8 cellular contexts compared by ENCODE assay signal in genomic region chr1:102434421-102434820, GRCh38.
A peak's percentile ranks its signal among the peaks of the same experiment; 100 is the strongest.
DNase-seq lines count a peak whose midpoint lies in the region; ATAC-seq and TF ChIP-seq lines count a peak whose summit lies in the region.

No MANE protein-coding gene starts in this region.

- DNase-seq in DMS 273 (lab: John Stamatoyannopoulos, UW; ENCODE audit: unreplicated experiment) (peak; percentile 64), DMS 273 treated with DMSO at 0.1 percent for 48 hours (lab: John Stamatoyannopoulos, UW) (no peak), HFFc6 (peak; percentile 16), SHP77 (lab: John Stamatoyannopoulos, UW) (peak; percentile 45 to 52), hippocampal formation (lab: John Stamatoyannopoulos, UW) (no peak)

- no peak overlapping the region for H3K4me3 ChIP-seq in liver (ENCODE audit: low read depth in 1 of 3, low read length in 3 of 3)

- no peaks in the 10 kb centered on the region for H3K4me1 ChIP-seq in liver (ENCODE audit: control insufficient read depth in 4 of 4, insufficient read depth in 4 of 4, low read length in 3 of 4)

- no peaks in the 10 kb centered on the region for H3K4me1 Mint-ChIP-seq in HFFc6 (ENCODE audit: low read depth)

- H3K27ac Mint-ChIP-seq in HFFc6, result no peak overlapping the region

- H3K4me3 Mint-ChIP-seq in HFFc6, result no peak overlapping the region

- no peaks in the 10 kb centered on the region for H3K36me3 Mint-ChIP-seq in HFFc6 (ENCODE audit: low read depth)

- 49% methylated on average over 4 of the region's 4 CpGs for WGBS in liver

- ATAC-seq in HG03108 (IDR thresholded peaks at IDR 0.05; ENCODE audit: unreplicated experiment), result no peak
- ATAC-seq in HG02798 (IDR thresholded peaks at IDR 0.05; ENCODE audit: poor library complexity, unreplicated experiment), result no peak

- no peaks in the 10 kb centered on the region for H3K27me3 ChIP-seq in liver (ENCODE audit: control insufficient read depth in 4 of 4, insufficient read depth in 4 of 4, low read length in 3 of 4)

- H3K9ac ChIP-seq in liver (ENCODE audit: low read depth in 1 of 2, low read length in 2 of 2), result no peak overlapping the region

- no peaks in the 10 kb centered on the region for H3K36me3 ChIP-seq in liver (ENCODE audit: control insufficient read depth in 4 of 4, insufficient read depth in 3 of 4, low read depth in 1 of 4, low read length in 3 of 4)

- H3K27ac ChIP-seq in liver (ENCODE audit: low read depth in 1 of 2, low read length in 2 of 2), result no peak overlapping the region

- TF ChIP-seq CTCF in HFFc6 (IDR thresholded peaks at IDR 0.05), result peak; percentile 79
- no peak for TF ChIP-seq CTCF in liver (IDR thresholded peaks at IDR 0.05; ENCODE audit: low read depth, low read length, missing input control)

- peak; percentile 54 to 66 for TF ChIP-seq RAD21 in liver (IDR thresholded peaks at IDR 0.05)

- H3K9me3 Mint-ChIP-seq in HFFc6, result no peaks in the 10 kb centered on the region

- H3K9me3 ChIP-seq in liver (ENCODE audit: control insufficient read depth in 4 of 4, low read length in 3 of 4), result no peaks in the 10 kb centered on the region

- H3K27me3 Mint-ChIP-seq in HFFc6 (ENCODE audit: insufficient read depth), result no peaks in the 10 kb centered on the region

TF ChIP-seq in liver, 16 proteins besides CTCF, POLR2A, EP300 and RAD21:
- TF ChIP-seq FOXA1 (IDR thresholded peaks at IDR 0.05) (no peak), EGR1 (IDR thresholded peaks at IDR 0.05; ENCODE audit: low read depth in 2 of 2) (no peak), FOXA2 (IDR thresholded peaks at IDR 0.05) (no peak), RXRA (IDR thresholded peaks at IDR 0.05) (no peak), TAF1 (conservative IDR thresholded peaks at IDR 0.05) (no peak), NR2F2 (IDR thresholded peaks at IDR 0.05) (no peak), MAX (IDR thresholded peaks at IDR 0.05) (no peak), HNF4A (conservative IDR thresholded peaks at IDR 0.05) (no peak), REST (IDR thresholded peaks at IDR 0.05) (no peak), SP1 (IDR thresholded peaks at IDR 0.05) (no peak), ATF3 (IDR thresholded peaks at IDR 0.05) (no peak)

Comparison
In these comparisons a context has a peak if more than half of its experiments do, and no peak if none do; other contexts are left out.
1. DNase-seq: peak in DMS 273 (single experiment), HFFc6 (single experiment) and SHP77 (2 of 2); none in DMS 273 treated with DMSO at 0.1 percent for 48 hours (single experiment) and hippocampal formation (0 of 2).